Comparison of ENCODE assay signal across 8 cellular contexts in the genomic region with DNA sequence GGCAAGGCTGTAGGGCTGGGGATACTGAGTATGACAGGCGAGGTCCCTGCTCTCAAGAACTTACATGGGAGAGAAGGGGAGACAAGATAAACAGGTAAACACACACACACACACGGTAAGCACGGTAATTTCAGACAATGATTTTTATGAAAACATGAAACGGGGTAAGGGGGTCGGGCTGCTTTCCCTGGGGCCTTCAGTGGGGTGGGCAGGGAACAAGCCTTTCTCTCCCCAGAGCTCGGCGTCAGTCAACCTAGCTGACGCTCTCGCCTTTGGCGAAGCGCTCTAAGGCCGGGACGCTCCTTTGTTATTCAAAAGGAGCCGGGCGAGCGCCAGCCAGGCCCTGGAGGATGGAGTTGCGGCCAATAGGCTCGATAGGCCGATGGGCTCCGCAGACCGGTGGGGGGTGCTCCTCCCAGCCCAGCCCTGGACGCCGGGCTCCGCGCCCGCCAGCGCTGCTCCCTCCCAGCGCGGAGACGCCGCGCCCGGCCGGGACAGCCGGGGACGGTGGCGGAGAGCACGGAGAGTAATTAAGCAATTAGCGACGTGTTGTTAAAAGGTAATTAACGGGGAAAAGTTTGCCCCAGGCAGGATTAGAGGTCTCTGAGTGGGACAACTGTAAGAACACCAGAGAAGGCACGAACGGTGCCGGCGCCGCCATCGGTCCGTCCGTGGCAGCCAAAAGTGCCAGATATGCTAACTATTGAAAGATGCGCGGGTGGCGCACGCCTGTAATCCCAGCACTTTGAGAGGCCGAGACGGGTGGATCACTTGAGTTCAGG. TPM values are rescaled to one million over a fixed set of nuclear protein-coding genes. Genes with fewer than 3 reads are reported as not detected.
DNase-seq lines count a peak whose midpoint lies in the region; TF ChIP-seq lines count a peak whose summit lies in the region.

No MANE protein-coding gene starts in this region.

- peak overlapping the region; percentile 83 for H3K4me3 ChIP-seq in left ventricle myocardium inferior

- peak overlapping the region; percentile 97 for H3K27ac Mint-ChIP-seq in osteocyte (ENCODE audit: unreplicated experiment)

- H3K27ac ChIP-seq in left ventricle myocardium inferior (replicated peaks), result peak overlapping the region; percentile 98

- peak; percentile 39 for DNase-seq in activated CD4-positive, CD25-positive, alpha-beta regulatory T cell treated with anti-CD3 and anti-CD28 coated beads, Interleukin-2, amount 50 U/mL, for 72 hours
- no peak for DNase-seq in activated CD4-positive, CD25-positive, alpha-beta regulatory T cell (lab: John Stamatoyannopoulos, UW)
- DNase-seq in NCI-H2196 (lab: John Stamatoyannopoulos, UW; ENCODE audit: unreplicated experiment), result peak; percentile 70
- peak; percentile 23 for DNase-seq in amniotic stem cell (lab: John Stamatoyannopoulos, UW)
- DNase-seq in left ventricle myocardium inferior, result peak; percentile 80
- DNase-seq in osteocyte (ENCODE audit: extremely low spot score, unreplicated experiment), result peak; percentile 90
- no peak for DNase-seq in GM19238 (ENCODE audit: insufficient read length, low spot score)
- DNase-seq in GOT3 (lab: John Stamatoyannopoulos, UW), result no peak

- no peak for TF ChIP-seq CTCF in left ventricle myocardium inferior (IDR thresholded peaks at IDR 0.05; ENCODE audit: borderline replicate concordance)
- peak; percentile 3 for TF ChIP-seq CTCF in osteocyte (IDR thresholded peaks at IDR 0.05)

- H3K27me3 Mint-ChIP-seq in osteocyte (ENCODE audit: unreplicated experiment), result no peaks in the 10 kb centered on the region

- no peaks in the 10 kb centered on the region for H3K9me3 Mint-ChIP-seq in osteocyte (ENCODE audit: unreplicated experiment)

- no peaks in the 10 kb centered on the region for H3K36me3 Mint-ChIP-seq in osteocyte (ENCODE audit: unreplicated experiment)

- peak overlapping the region; percentile 93 for H3K4me3 Mint-ChIP-seq in osteocyte (ENCODE audit: unreplicated experiment)

- peaks cover 27% of the 10 kb centered on the region for H3K4me1 Mint-ChIP-seq in osteocyte (ENCODE audit: unreplicated experiment)

- intact Hi-C loops in left ventricle myocardium inferior (cut with micrococcal nuclease), result no loop called here

- H3K4me1 ChIP-seq in left ventricle myocardium inferior, result peaks cover 82% of the 10 kb centered on the region

- H3K27me3 ChIP-seq in left ventricle myocardium inferior (ENCODE audit: low read depth), result no peaks in the 10 kb centered on the region

- H3K36me3 ChIP-seq in left ventricle myocardium inferior, result no peaks in the 10 kb centered on the region

- no peaks in the 10 kb centered on the region for H3K9me3 ChIP-seq in left ventricle myocardium inferior (replicated peaks)

RNA-seq across cellular contexts. Expression of a gene that starts 1.0 kb away (rescaled TPM):
- total RNA-seq in left ventricle myocardium inferior (24.3 TPM), osteocyte (5.5 and 6.2 TPM in 2 replicates)

RNA-seq across cellular contexts. Expression of a gene that starts 15.5 kb away (rescaled TPM):
- total RNA-seq in left ventricle myocardium inferior (5.9 TPM), osteocyte (13.1 and 14.0 TPM in 2 replicates)

Comparison
In these comparisons a context has a peak if more than half of its experiments do, and no peak if none do; other contexts are left out.
1. DNase-seq: peak in activated CD4-positive, CD25-positive, alpha-beta regulatory T cell treated with anti-CD3 and anti-CD28 coated beads, Interleukin-2, amount 50 U/mL, for 72 hours (single experiment), NCI-H2196 (single experiment), amniotic stem cell (single experiment), left ventricle myocardium inferior (single experiment) and osteocyte (single experiment); none in activated CD4-positive, CD25-positive, alpha-beta regulatory T cell (0 of 4), GM19238 (single experiment) and GOT3 (single experiment).